In the genomic region with DNA sequence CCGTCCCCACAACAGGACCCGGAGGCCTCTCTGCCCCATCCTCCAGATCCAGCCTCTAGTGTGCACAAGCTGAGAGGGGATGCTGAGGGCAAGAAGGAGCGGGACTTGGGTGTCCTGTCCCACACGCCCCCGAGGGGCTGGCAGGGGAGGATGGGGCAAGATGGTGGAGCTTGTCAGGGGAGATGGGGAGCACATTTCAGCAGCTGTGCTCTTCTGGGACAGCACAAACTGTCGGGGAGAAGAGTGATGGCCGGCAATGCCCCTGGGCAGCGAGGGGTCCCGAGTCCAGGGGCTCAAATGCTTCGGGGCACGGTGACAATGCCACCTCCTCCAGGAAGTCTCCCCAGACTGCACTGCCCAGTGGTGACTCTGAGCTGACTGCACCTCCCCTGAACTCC, we compare ENCODE assay signal across 21 cellular contexts.
"Had no signal": no experiment of that assay in that cellular context is flagged by ENCODE, and none has a peak within 500 bp of the region (broad histone marks: within the 10 kb centered on the region; RNA-seq: fewer than 3 reads in every experiment).

No MANE protein-coding gene starts in this region.

- H3K36me3 Mint-ChIP-seq: activated CD8-positive, alpha-beta memory T cell treated with anti-CD3 and anti-CD28 coated beads, Interleukin-2, amount 10 ng/mL, durations not matched to agents 7 days and 5 days; activated naive CD4-positive, alpha-beta T cell treated with anti-CD3 and anti-CD28 coated beads, Interleukin-2, amount 50 U/mL, for 72 hours; brain had no signal

- DNase-seq: activated CD8-positive, alpha-beta memory T cell treated with anti-CD3 and anti-CD28 coated beads, Interleukin-2, amount 10 ng/mL, durations not matched to agents 7 days and 5 days; MG63; MV-4-11; NCI-H1092 treated with DMSO at 0.1 percent for 48 hours; NCI-H1436; NCI-H1694 treated with DMSO at 0.1 percent for 48 hours; NCI-H2029 treated with DMSO at 0.1 percent for 48 hours; NCI-H345; NCI-H510A; NCI-H82; Peyer's patch; SHP77 treated with DMSO at 0.1 percent for 48 hours had no signal

- H3K36me3 ChIP-seq: MG63, Peyer's patch had no signal

- H3K4me3 ChIP-seq: MG63 had no signal

- H3K27me3 ChIP-seq: Peyer's patch had no signal

- H3K9me3 ChIP-seq: MG63, Peyer's patch had no signal

- H3K27ac ChIP-seq: Peyer's patch, RWPE1 had no signal

- FAIRE-seq: astrocyte had no signal

- H3K4me3 Mint-ChIP-seq: activated CD4-positive, alpha-beta T cell treated with anti-CD3 and anti-CD28 coated beads, Interleukin-2, amount 10 ng/mL, durations not matched to agents 24 days and 14 days; activated CD8-positive, alpha-beta memory T cell treated with anti-CD3 and anti-CD28 coated beads, Interleukin-2, amount 10 ng/mL, durations not matched to agents 7 days and 5 days; activated T-cell treated with anti-CD3 and anti-CD28 coated beads, Interleukin-2, amount 50 U/mL, for 24 hours; activated T-helper 1 cell treated with anti-CD3 and anti-CD28 coated beads, Interleukin-12 subunit alpha, Interleukin-12 subunit beta, Interleukin-2, Interleukin-4 antibody, amounts not matched to agents 30 ng/mL and 10 ng/mL and 1 ng/mL, durations not matched to agents 14 hours and 24 hours and 36 hours; T-helper 1 cell treated with Interleukin-12 subunit alpha and Interleukin-12 subunit beta and Interleukin-4 antibody, amounts not matched to agents 30 μg/mL and 1 μg/mL, for 36 hours had no signal

- H3K27ac Mint-ChIP-seq: activated B cell treated with CpG ODN at 0.5 μM for 24 hours; activated CD4-positive, alpha-beta T cell treated with anti-CD3 and anti-CD28 coated beads, Interleukin-2, amount 10 ng/mL, durations not matched to agents 24 days and 14 days; activated CD8-positive, alpha-beta memory T cell treated with anti-CD3 and anti-CD28 coated beads, Interleukin-2, amount 10 ng/mL, durations not matched to agents 7 days and 5 days; activated naive CD4-positive, alpha-beta T cell treated with anti-CD3 and anti-CD28 coated beads, Interleukin-2, amount 50 U/mL, for 72 hours; activated T-cell treated with anti-CD3 and anti-CD28 coated beads, Interleukin-2, amount 50 U/mL, for 24 hours; activated T-helper 1 cell treated with anti-CD3 and anti-CD28 coated beads, Interleukin-12 subunit alpha, Interleukin-12 subunit beta, Interleukin-2, Interleukin-4 antibody, amounts not matched to agents 30 ng/mL and 10 ng/mL and 1 ng/mL, durations not matched to agents 14 hours and 24 hours and 36 hours; T-helper 1 cell treated with Interleukin-12 subunit alpha and Interleukin-12 subunit beta and Interleukin-4 antibody, amounts not matched to agents 30 μg/mL and 1 μg/mL, for 36 hours had no signal

- H3K9me3 Mint-ChIP-seq: activated B cell treated with CpG ODN at 0.5 μM for 24 hours; activated CD4-positive, alpha-beta T cell treated with anti-CD3 and anti-CD28 coated beads, Interleukin-2, amount 10 ng/mL, durations not matched to agents 24 days and 14 days; activated naive CD4-positive, alpha-beta T cell treated with anti-CD3 and anti-CD28 coated beads, Interleukin-2, amount 50 U/mL, for 72 hours; activated T-cell treated with anti-CD3 and anti-CD28 coated beads, Interleukin-2, amount 50 U/mL, for 24 hours; activated T-helper 1 cell treated with anti-CD3 and anti-CD28 coated beads, Interleukin-12 subunit alpha, Interleukin-12 subunit beta, Interleukin-2, Interleukin-4 antibody, amounts not matched to agents 30 ng/mL and 10 ng/mL and 1 ng/mL, durations not matched to agents 14 hours and 24 hours and 36 hours; T-helper 1 cell treated with Interleukin-12 subunit alpha and Interleukin-12 subunit beta and Interleukin-4 antibody, amounts not matched to agents 30 μg/mL and 1 μg/mL, for 36 hours had no signal
